ENCODE assay signal across 25 cellular contexts in genomic region chr10:17123961-17124360, GRCh38. TPM values are rescaled to one million over a fixed set of nuclear protein-coding genes. Genes with fewer than 3 reads are reported as not detected.
DNase-seq lines count a peak whose midpoint lies in the region; ATAC-seq, FAIRE-seq and TF ChIP-seq lines count a peak whose summit lies in the region.
"Had no signal": no experiment of that assay in that cellular context is flagged by ENCODE, and none has a peak within 500 bp of the region (broad histone marks: within the 10 kb centered on the region; RNA-seq: fewer than 3 reads in every experiment).

No MANE protein-coding gene starts in this region.

- no peak overlapping the region for H2AK5ac ChIP-seq in H1 (ENCODE audit: low read depth, low read length)

- peaks cover 48% of the 10 kb centered on the region for H3K36me3 Mint-ChIP-seq in CD8-positive, alpha-beta T cell

- peak overlapping the region in 1 of 4 experiments; percentile 18; a peak in 1 of 7 replicates for H3K9ac ChIP-seq in H1 (replicated peaks in 1 of 4; ENCODE audit: extremely low read depth in 1 of 4, low read depth in 3 of 4, low read length in 3 of 4)

- POLR2A ChIA-PET in H1 (lab: Charles Lee; ENCODE audit: partially characterized antibody), result interaction anchor here (1.2 kb wide), 1 partner anchor 15 kb away, joined by 3 read pairs; no protein-coding TSS in a partner anchor
- POLR2A ChIA-PET in CD8-positive, alpha-beta T cell (lab: Charles Lee), result no interaction called here

- H3K4me3 Mint-ChIP-seq in CD8-positive, alpha-beta T cell, result no peak overlapping the region
- H3K4me3 Mint-ChIP-seq: central memory CD8-positive, alpha-beta T cell; dendritic cell treated with granulocyte-macrophage colony-stimulating factor and Interleukin-4, amounts not matched to agents 40 ng/mL and 50 ng/mL, for 4 days; IgD-negative memory B cell; naive thymus-derived CD8-positive, alpha-beta T cell had no signal

- no peaks in the 10 kb centered on the region for H3K9me3 Mint-ChIP-seq in CD8-positive, alpha-beta T cell
- H3K9me3 Mint-ChIP-seq: central memory CD8-positive, alpha-beta T cell; dendritic cell treated with granulocyte-macrophage colony-stimulating factor and Interleukin-4, amounts not matched to agents 40 ng/mL and 50 ng/mL, for 4 days; IgD-negative memory B cell; naive thymus-derived CD8-positive, alpha-beta T cell had no signal

- H3K27me3 Mint-ChIP-seq in CD8-positive, alpha-beta T cell (ENCODE audit: low read depth), result no peaks in the 10 kb centered on the region
- H3K27me3 Mint-ChIP-seq: central memory CD8-positive, alpha-beta T cell; naive thymus-derived CD8-positive, alpha-beta T cell had no signal

- no peak overlapping the region for H2BK12ac ChIP-seq in H1 (ENCODE audit: low read depth, low read length)

- CTCF ChIA-PET in H1 (lab: Charles Lee; ENCODE audit: partially characterized antibody), result interaction anchor here (0.6 kb wide), 1 partner anchor 1076 kb away, joined by 3 read pairs; no protein-coding TSS in a partner anchor
- CTCF ChIA-PET in CD8-positive, alpha-beta T cell (lab: Charles Lee), result interaction anchor here (0.5 kb wide), 1 partner anchor 124 kb away, joined by 3 read pairs; no protein-coding TSS in a partner anchor

- no peaks in the 10 kb centered on the region for H4K20me1 ChIP-seq in H1 (replicated peaks in 1 of 2; ENCODE audit: control insufficient read depth in 1 of 2, insufficient read depth in 2 of 2, low read length in 2 of 2)
- no peaks in the 10 kb centered on the region for H4K20me1 ChIP-seq in osteoblast (ENCODE audit: insufficient read depth, low read length)

- no peak overlapping the region for H4K91ac ChIP-seq in H1 (replicated peaks; ENCODE audit: insufficient read length, low read length)

- H2BK15ac ChIP-seq in H1 (ENCODE audit: low read length), result no peak overlapping the region

- H3K23me2 ChIP-seq in H1 (ENCODE audit: low read depth, low read length), result no peaks in the 10 kb centered on the region

- no peaks in the 10 kb centered on the region for H3K27me3 ChIP-seq in H1 (replicated peaks in 1 of 4; ENCODE audit: control insufficient read depth in 3 of 4, extremely low read depth in 1 of 4, insufficient read depth in 3 of 4, low read length in 3 of 4)
- no peaks in the 10 kb centered on the region for H3K27me3 ChIP-seq in osteoblast (ENCODE audit: insufficient read depth, low read length)
- H3K27me3 ChIP-seq in CD8-positive, alpha-beta T cell (ENCODE audit: insufficient read depth, low read length), result no peaks in the 10 kb centered on the region
- H3K27me3 ChIP-seq: esophagus muscularis mucosa, SJCRH30 had no signal

- FAIRE-seq in H1 (lab: Jason Lieb, UNC), result no peak
- no peak for FAIRE-seq in GM19239 (lab: Jason Lieb, UNC)
- FAIRE-seq: A549, D721Med had no signal

- TF ChIP-seq CTCF in H1 (IDR thresholded peaks at IDR 0.05; ENCODE audit: control extremely low read depth in 1 of 3, insufficient read depth in 1 of 3, low read depth in 1 of 3, low read length in 3 of 3) (no peak), osteoblast (IDR thresholded peaks at IDR 0.05; ENCODE audit: extremely low read depth, low read depth, low read length) (no peak)
- TF ChIP-seq CTCF in CD8-positive, alpha-beta T cell (IDR thresholded peaks at IDR 0.05), result no peak

- H4K5ac ChIP-seq in H1 (ENCODE audit: insufficient read length, low read depth, low read length), result no peak overlapping the region

- H3K27ac ChIP-seq in H1 (ENCODE audit: low read depth, low read length) (no peak overlapping the region), osteoblast (ENCODE audit: low read depth, low read length) (peak overlapping the region; percentile 68)
- H3K27ac ChIP-seq in CD8-positive, alpha-beta T cell (ENCODE audit: low read depth, low read length), result no peak overlapping the region
- H3K27ac ChIP-seq: A549, esophagus muscularis mucosa, lower lobe of right lung, SJCRH30 had no signal

- ATAC-seq in CD8-positive, alpha-beta T cell, result no peak
- no peak for ATAC-seq in HG02981 (IDR thresholded peaks at IDR 0.05; ENCODE audit: unreplicated experiment)
- ATAC-seq: A549; lower lobe of right lung; naive thymus-derived CD8-positive, alpha-beta T cell; stimulated activated naive CD8-positive, alpha-beta T cell treated with anti-CD3 and anti-CD28 coated beads, Interleukin-15, Interleukin-2, amounts not matched to agents 100 U/mL and 50 U/mL, for 24 hours had no signal

- H2AFZ ChIP-seq in H1 (ENCODE audit: low read length), result peak overlapping the region; percentile 84; the same call in 1 of the 2 replicates
- no peak overlapping the region for H2AFZ ChIP-seq in osteoblast (ENCODE audit: low read length)

- no peak overlapping the region for H4K8ac ChIP-seq in H1 (ENCODE audit: extremely low read depth, insufficient read depth, low read length)

- no peak for TF ChIP-seq RAD21 in H1 (IDR thresholded peaks at IDR 0.05 in 1 of 2, conservative IDR thresholded peaks at IDR 0.05 in 1 of 2; ENCODE audit: low read depth in 2 of 2, low read length in 2 of 2)

- no peaks in the 10 kb centered on the region for H3K79me2 ChIP-seq in H1 (ENCODE audit: control insufficient read depth in 1 of 2, insufficient read depth in 2 of 2, low read length in 2 of 2)
- H3K79me2 ChIP-seq in osteoblast (ENCODE audit: insufficient read depth, low read length), result no peaks in the 10 kb centered on the region

- TF ChIP-seq EP300 in H1 (IDR thresholded peaks at IDR 0.05; ENCODE audit: borderline replicate concordance in 1 of 2, low read depth in 2 of 2, low read length in 2 of 2), result no peak

- no peak overlapping the region for H3K56ac ChIP-seq in H1 (replicated peaks; ENCODE audit: insufficient read length, low read depth, low read length)

- H3K23ac ChIP-seq in H1 (ENCODE audit: insufficient read length), result no peak overlapping the region

- no peak overlapping the region for H3K4ac ChIP-seq in H1 (replicated peaks; ENCODE audit: insufficient read length, low read depth, low read length)

- no peaks in the 10 kb centered on the region for H3K79me1 ChIP-seq in H1 (ENCODE audit: low read depth, low read length)

- 0 out of 4 replicates have a peak overlapping the region, but pooled peaks of 1 of the 2 experiments have one; percentile 1 for H3K4me2 ChIP-seq in H1 (ENCODE audit: insufficient read depth in 1 of 2, low read depth in 2 of 2, low read length in 2 of 2)
- peak overlapping the region; percentile 25 for H3K4me2 ChIP-seq in osteoblast (ENCODE audit: insufficient read depth, low read length)
- H3K4me2 ChIP-seq: A549 had no signal

- H3K14ac ChIP-seq in H1 (ENCODE audit: insufficient read length), result no peak overlapping the region

- H3K4me3 ChIP-seq in H1 (ENCODE audit: extremely low read depth in 1 of 4, insufficient read depth in 2 of 4, low read depth in 3 of 4, low read length in 4 of 4) (no peak overlapping the region), osteoblast (ENCODE audit: insufficient read depth, low read length) (no peak overlapping the region)
- no peak overlapping the region for H3K4me3 ChIP-seq in CD8-positive, alpha-beta T cell (ENCODE audit: low read depth, low read length)
- H3K4me3 ChIP-seq: A549, esophagus muscularis mucosa, lower lobe of right lung, SJCRH30 had no signal

- WGBS in H1 (ENCODE audit: extremely low coverage in 1 of 2, insufficient coverage in 1 of 2, insufficient read length in 1 of 2, insufficient replicate concordance in 2 of 2, low coverage in 1 of 2, low lambda C conversion rate in 2 of 2, missing lambda C conversion rate in 1 of 2), 2 experiments, result 82% methylated on average over 3 of the region's 3 CpGs; no CpG with 5 or more reads in 1 of the 2 experiments

- H3K36me3 ChIP-seq in H1 (ENCODE audit: control insufficient read depth in 2 of 4, insufficient read depth in 4 of 4, low read length in 3 of 4), result no peaks in the 10 kb centered on the region
- H3K36me3 ChIP-seq in osteoblast (ENCODE audit: insufficient read depth, low read length), result no peaks in the 10 kb centered on the region
- H3K36me3 ChIP-seq in CD8-positive, alpha-beta T cell (ENCODE audit: insufficient read depth, low read length), result no peaks in the 10 kb centered on the region
- H3K36me3 ChIP-seq: esophagus muscularis mucosa, lower lobe of right lung, SJCRH30 had no signal

- no peak overlapping the region for H2BK5ac ChIP-seq in H1 (ENCODE audit: low read depth, low read length)

- H3K18ac ChIP-seq in H1 (ENCODE audit: extremely low read depth, low read length), result no peak overlapping the region

- peaks cover 0 to 5% (median 4%) of the 10 kb centered on the region in 4 experiments; a peak in 4 of 7 replicates for H3K4me1 ChIP-seq in H1 (replicated peaks in 1 of 4; ENCODE audit: control insufficient read depth in 3 of 4, insufficient read depth in 4 of 4, low read length in 3 of 4)
- peaks cover 20% of the 10 kb centered on the region for H3K4me1 ChIP-seq in osteoblast (ENCODE audit: insufficient read depth, low read length)
- no peaks in the 10 kb centered on the region for H3K4me1 ChIP-seq in CD8-positive, alpha-beta T cell (ENCODE audit: insufficient read depth, low read length)
- H3K4me1 ChIP-seq: A549, esophagus muscularis mucosa, lower lobe of right lung had no signal

- H3K27ac Mint-ChIP-seq in CD8-positive, alpha-beta T cell, result no peak overlapping the region
- H3K27ac Mint-ChIP-seq: dendritic cell treated with granulocyte-macrophage colony-stimulating factor and Interleukin-4, amounts not matched to agents 40 ng/mL and 50 ng/mL, for 4 days had no signal

- no peak for TF ChIP-seq POLR2A in H1 (IDR thresholded peaks at IDR 0.05; ENCODE audit: control extremely low read depth in 1 of 2, low read depth in 2 of 2, low read length in 2 of 2)

- no peak overlapping the region for H2BK20ac ChIP-seq in H1 (ENCODE audit: low read length)

- DNase-seq in ELF-1 (ENCODE audit: low read depth, low spot score) (peak; percentile 19), M059J (ENCODE audit: low read depth) (peak; percentile 7), H1 (ENCODE audit: low read depth in 1 of 2, low spot score in 2 of 2) (no peak), osteoblast (ENCODE audit: insufficient read length, low spot score, missing footprints) (no peak), GM19239 (ENCODE audit: insufficient read length, low spot score) (no peak)
- no peak for DNase-seq in CD8-positive, alpha-beta T cell
- no peak for DNase-seq in activated T-cell treated with anti-CD3 and anti-CD28 coated beads, Interleukin-2, amount 50 U/mL, for 48 hours
- DNase-seq: activated CD4-positive, alpha-beta T cell treated with anti-CD3 and anti-CD28 coated beads, Interleukin-2, amount 50 U/mL, for 4 hours; activated naive CD4-positive, alpha-beta T cell treated with Interleukin-2 at 50 U/mL for 16 hours; DND-41; lower lobe of right lung; naive thymus-derived CD8-positive, alpha-beta T cell; NCI-H1436 treated with DMSO at 0.1 percent for 48 hours; retina; stimulated activated CD4-positive, alpha-beta T cell treated with anti-CD3 and anti-CD28 coated beads, Interleukin-1b, Interleukin-23, amount 100 ng/mL, for 48 hours; stimulated activated naive CD8-positive, alpha-beta T cell treated with anti-CD3 and anti-CD28 coated beads, Interleukin-15, Interleukin-2, amounts not matched to agents 100 U/mL and 50 U/mL, for 24 hours; T-helper 2 cell had no signal

- intact Hi-C loops in CD8-positive, alpha-beta T cell (cut with DNase I, micrococcal nuclease), result no loop called here

- no peak overlapping the region for H2BK120ac ChIP-seq in H1 (replicated peaks; ENCODE audit: low read depth, low read length)

- no peaks in the 10 kb centered on the region for H3K4me1 Mint-ChIP-seq in CD8-positive, alpha-beta T cell (ENCODE audit: low read depth)
- H3K4me1 Mint-ChIP-seq: central memory CD8-positive, alpha-beta T cell; IgD-negative memory B cell had no signal

- no peaks in the 10 kb centered on the region for H3K9me3 ChIP-seq in H1 (ENCODE audit: insufficient read depth in 2 of 2, low read depth in 1 of 2, low read length in 1 of 2)
- no peaks in the 10 kb centered on the region for H3K9me3 ChIP-seq in osteoblast (ENCODE audit: low read depth, low read length)
- H3K9me3 ChIP-seq in CD8-positive, alpha-beta T cell (ENCODE audit: low read length), result no peaks in the 10 kb centered on the region
- H3K9me3 ChIP-seq: A549, esophagus muscularis mucosa, lower lobe of right lung, SJCRH30 had no signal

RNA-seq across cellular contexts. Expression of gene CUBN, which starts 5.7 kb away (rescaled TPM):
- 0.27 and 2.0 TPM in 2 replicates for total RNA-seq in M059J (2014; rRNA removed; shearing (Covaris generic))
- 0.04 TPM in 2 replicates for total RNA-seq in H1 (2021; fragmentation: NEBNext Ultra II Directional; extraction: Animal tissue kit (Norgen Biotek cat#: 25700))
- polyA plus RNA-seq in H1 (2011; rRNA removed), result 0.08 and 0.16 TPM in 2 replicates
- polyA plus RNA-seq in H1 (2011; cell fraction: cytosol; rRNA removed), result 0.14 TPM
- polyA plus RNA-seq in H1 (2011; cell fraction: nucleus; rRNA removed), result 0.63 TPM
- polyA plus RNA-seq in H1 (2012, experiment 1 of 2), result 0.05 to 0.24 TPM (median 0.13 TPM) in 4 replicates
- polyA plus RNA-seq in H1 (2012, experiment 2 of 2), result 0.01 TPM
- polyA plus RNA-seq in H1 (2013, experiment 1 of 2), result 0.14 TPM
- polyA plus RNA-seq in H1 (2013, experiment 2 of 2), result 0.04 TPM
- 0.88 and 1.2 TPM in 2 replicates for polyA minus RNA-seq in H1 (2011; rRNA and poly(A)+ RNA removed)
- polyA minus RNA-seq in H1 (2011; cell fraction: cytosol; rRNA and poly(A)+ RNA removed), result not detected
- polyA minus RNA-seq in H1 (2011; cell fraction: nucleus; rRNA and poly(A)+ RNA removed), result 4.6 TPM
- total RNA-seq in osteoblast, result 0.88 and 1.1 TPM in 2 replicates
- total RNA-seq in CD8-positive, alpha-beta T cell, result 1 to 10 TPM; 3.3 to 6.5 TPM
- polyA plus RNA-seq: IgD-negative memory B cell had no signal

Comparison
In these comparisons a context has a peak if more than half of its experiments do, and no peak if none do; other contexts are left out.
1. DNase-seq: peak in ELF-1 (single experiment) and M059J (single experiment); none in H1 (0 of 2), osteoblast (single experiment), CD8-positive, alpha-beta T cell (0 of 7), activated T-cell treated with anti-CD3 and anti-CD28 coated beads, Interleukin-2, amount 50 U/mL, for 48 hours (0 of 2) and GM19239 (single experiment).